8 cellular contexts compared by ENCODE assay signal in genomic region chr13:42478531-42479156, GRCh38.
DNase-seq lines count a peak whose midpoint lies in the region; ATAC-seq, FAIRE-seq and TF ChIP-seq lines count a peak whose summit lies in the region.

No MANE protein-coding gene starts in this region.

- no peaks in the 10 kb centered on the region for H3K27me3 Mint-ChIP-seq in CD8-positive, alpha-beta memory T cell

- ATAC-seq in HG03469 (IDR thresholded peaks at IDR 0.05; ENCODE audit: unreplicated experiment) (no peak), GM18870 (IDR thresholded peaks at IDR 0.05; ENCODE audit: unreplicated experiment) (no peak), HG02623 (IDR thresholded peaks at IDR 0.05; ENCODE audit: unreplicated experiment) (no peak)

- CTCF ChIA-PET in CD8-positive, alpha-beta memory T cell (lab: Charles Lee) = interaction anchor here (1.0 to 2.6 kb wide), 6 partner anchors 114 to 274 kb away, joined by 3 to 14 read pairs (median 4); partner anchors contain the start of gene AKAP11

- H3K27ac ChIP-seq in 22Rv1 = no peak overlapping the region
- no peak overlapping the region for H3K27ac ChIP-seq in CD8-positive, alpha-beta memory T cell (ENCODE audit: low read depth, low read length)

- no peaks in the 10 kb centered on the region for H3K9me3 Mint-ChIP-seq in CD8-positive, alpha-beta memory T cell

- no peak overlapping the region for H3K27ac Mint-ChIP-seq in CD8-positive, alpha-beta memory T cell

- no peaks in the 10 kb centered on the region for H3K27me3 ChIP-seq in CD8-positive, alpha-beta memory T cell (ENCODE audit: insufficient read depth, low read length, poor library complexity, severe bottlenecking)

- TF ChIP-seq CTCF in 22Rv1 (IDR thresholded peaks at IDR 0.05) = peak; percentile 62
- peak; percentile 70 for TF ChIP-seq CTCF in fibroblast of the aortic adventitia (IDR thresholded peaks at IDR 0.05; ENCODE audit: insufficient read depth, low read length)

- H3K4me3 Mint-ChIP-seq in CD8-positive, alpha-beta memory T cell = peak overlapping the region in 1 of 7 donors; percentile 7

- H3K4me1 ChIP-seq in CD8-positive, alpha-beta memory T cell (ENCODE audit: insufficient read depth, low read length) = no peaks in the 10 kb centered on the region

- no peaks in the 10 kb centered on the region for H3K36me3 Mint-ChIP-seq in CD8-positive, alpha-beta memory T cell

- POLR2A ChIA-PET in CD8-positive, alpha-beta memory T cell (lab: Charles Lee) = no interaction called here

- H3K4me3 ChIP-seq in fibroblast of the aortic adventitia (ENCODE audit: low read depth, low read length) = no peak overlapping the region
- no peak overlapping the region for H3K4me3 ChIP-seq in CD8-positive, alpha-beta memory T cell (ENCODE audit: low read length)

- TF ChIP-seq POLR2A in GM12891 (IDR thresholded peaks at IDR 0.05; ENCODE audit: low read depth, low read length) = no peak

- no peaks in the 10 kb centered on the region for H3K36me3 ChIP-seq in CD8-positive, alpha-beta memory T cell (ENCODE audit: insufficient read depth, low read length)

- H3K9me3 ChIP-seq in CD8-positive, alpha-beta memory T cell (ENCODE audit: low read length) = no peaks in the 10 kb centered on the region

- no peak for DNase-seq in GM12891 (ENCODE audit: insufficient read length, low spot score)
- DNase-seq in OCI-M1 (lab: John Stamatoyannopoulos, UW) = peak; percentile 19
- DNase-seq in fibroblast of the aortic adventitia (ENCODE audit: low read depth) = peak; percentile 57
- no peak for DNase-seq in CD8-positive, alpha-beta memory T cell

- peak; percentile 72 for FAIRE-seq in GM12891 (lab: Jason Lieb, UNC)

- peaks cover 0 to 5% (median 0%) of the 10 kb centered on the region in 3 donors for H3K4me1 Mint-ChIP-seq in CD8-positive, alpha-beta memory T cell

TF ChIP-seq in GM12891, 5 proteins besides CTCF, POLR2A, EP300 and RAD21:
- TF ChIP-seq POU2F2 (IDR thresholded peaks at IDR 0.05; ENCODE audit: low read depth, low read length) = no peak
- no peak for TF ChIP-seq PAX5 (IDR thresholded peaks at IDR 0.05; ENCODE audit: insufficient read depth, low read length, severe bottlenecking)
- no peak for TF ChIP-seq SPI1 (IDR thresholded peaks at IDR 0.05; ENCODE audit: low read depth, low read length)
- TF ChIP-seq TAF1 (IDR thresholded peaks at IDR 0.05; ENCODE audit: low read depth, low read length) = no peak
- no peak for TF ChIP-seq POLR2AphosphoS5 (IDR thresholded peaks at IDR 0.05; ENCODE audit: low read depth, low read length)

Comparison
In these comparisons a context has a peak if more than half of its experiments do, and no peak if none do; other contexts are left out.
1. DNase-seq: peak in OCI-M1 (single experiment) and fibroblast of the aortic adventitia (single experiment); none in GM12891 (single experiment) and CD8-positive, alpha-beta memory T cell (0 of 5).